ENCODE assay signal across 8 cellular contexts in genomic region chr6:42745083-42745637, GRCh38. TPM values are rescaled to one million over a fixed set of nuclear protein-coding genes. Genes with fewer than 3 reads are reported as not detected.
A peak's percentile ranks its signal among the peaks of the same experiment; 100 is the strongest.
DNase-seq lines count a peak whose midpoint lies in the region; ATAC-seq lines count a peak whose summit lies in the region.

No MANE protein-coding gene starts in this region.

- H3K27ac ChIP-seq in adipose tissue (ENCODE audit: low read depth, low read length), result peak overlapping the region; percentile 68
- peak overlapping the region; percentile 77 to 98 (median 94) for H3K27ac ChIP-seq in skin epidermis

- H3K4me3 ChIP-seq in iPS-11a (ENCODE audit: low read depth, low read length) (peak overlapping the region; percentile 96), skin epidermis (peak overlapping the region; percentile 72 to 100 (median 96))

- ATAC-seq in HG03521 (IDR thresholded peaks at IDR 0.05; ENCODE audit: unreplicated experiment), result no peak

- WGBS in adipose tissue, 3 donors, result 1 to 3% (median 2%) methylated on average over 28 to 29 of the region's 29 CpGs

- DNase-seq in SIG-M5 treated with dmso at 0.1 percent for 504 hours (lab: John Stamatoyannopoulos, UW; ENCODE audit: unreplicated experiment) (peak; percentile 16), SIG-M5 (lab: John Stamatoyannopoulos, UW) (no peak), NCI-H526 treated with DMSO at 0.1 percent for 48 hours (lab: John Stamatoyannopoulos, UW) (peak; percentile 28), D341Med (ENCODE audit: low spot score) (no peak)

RNA-seq across cellular contexts. Expression of gene TBCC, which starts 0.7 kb away (rescaled TPM):
- polyA plus RNA-seq in adipose tissue, result 10 to 100 TPM; 11.4 to 15.5 (median 12.0) TPM

RNA-seq across cellular contexts. Expression of gene PRPH2, which starts 22.8 kb away (rescaled TPM):
- polyA plus RNA-seq in adipose tissue, result under 1 TPM; 0.54 to 0.77 (median 0.67) TPM

RNA-seq across cellular contexts. Expression of gene BICRAL, which starts 36.7 kb away (rescaled TPM):
- 1 to 10 TPM; 3.5 to 6.3 (median 4.5) TPM for polyA plus RNA-seq in adipose tissue

Comparison
In these comparisons a context has a peak if more than half of its experiments do, and no peak if none do; other contexts are left out.
1. DNase-seq: peak in SIG-M5 treated with dmso at 0.1 percent for 504 hours (single experiment) and NCI-H526 treated with DMSO at 0.1 percent for 48 hours (single experiment); none in SIG-M5 (single experiment) and D341Med (single experiment).